9 cellular contexts compared by ENCODE assay signal in the genomic region with DNA sequence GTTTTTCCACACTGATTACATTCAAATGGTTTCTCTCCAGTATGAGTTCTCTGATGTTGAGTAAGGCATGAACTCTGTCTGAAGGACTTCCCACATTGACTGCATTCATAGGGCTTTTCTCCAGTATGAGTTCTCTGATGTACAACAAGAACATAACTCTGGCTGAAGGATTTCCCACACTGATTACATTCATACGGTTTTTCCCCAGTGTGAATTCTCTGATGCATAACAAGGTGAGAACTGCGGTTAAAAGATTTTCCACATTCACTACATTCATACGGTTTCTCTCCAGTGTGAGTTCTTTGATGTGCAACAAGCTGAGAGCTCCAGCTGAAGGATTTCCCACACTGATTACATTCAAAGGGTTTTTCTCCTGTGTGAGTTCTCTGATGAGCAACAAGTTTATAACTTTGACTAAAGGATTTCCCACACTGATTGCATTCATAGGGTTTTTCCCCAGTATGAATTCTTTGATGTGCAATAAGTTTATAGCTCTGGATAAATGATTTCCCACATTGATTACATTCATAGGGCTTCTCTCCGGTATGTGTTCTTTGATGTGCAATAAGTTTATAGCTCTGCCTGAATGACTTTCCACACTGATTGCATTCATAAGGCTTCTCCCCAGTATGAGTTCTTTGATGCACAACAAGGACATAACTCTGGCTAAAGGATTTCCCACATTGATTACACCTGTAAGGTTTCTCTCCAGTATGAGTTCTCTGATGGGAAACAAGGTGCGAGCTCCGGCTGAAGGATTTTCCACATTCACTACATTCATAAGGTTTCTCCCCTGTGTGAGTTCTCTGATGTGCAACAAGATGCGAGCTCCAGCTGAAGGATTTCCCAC. TPM values are rescaled to one million over a fixed set of nuclear protein-coding genes. Genes with fewer than 3 reads are reported as not detected.
DNase-seq lines count a peak whose midpoint lies in the region; ATAC-seq, FAIRE-seq and TF ChIP-seq lines count a peak whose summit lies in the region.
"Had no signal": no experiment of that assay in that cellular context is flagged by ENCODE, and none has a peak within 500 bp of the region (broad histone marks: within the 10 kb centered on the region; RNA-seq: fewer than 3 reads in every experiment).

No MANE protein-coding gene starts in this region.

- BruUV-seq in GM12878 (replicated peaks; lab: Mats Ljungman, UMichigan): TSS peak; percentile 20

- H3K9me3 ChIP-seq in GM12878 (replicated peaks; ENCODE audit: control insufficient read depth, insufficient read depth, low read length): peaks cover 56% of the 10 kb centered on the region
- H3K9me3 ChIP-seq in muscle layer of colon (ENCODE audit: low read length): peaks cover 97% of the 10 kb centered on the region

- H3K4me1 ChIP-seq in GM12878 (ENCODE audit: control insufficient read depth, insufficient read depth, low read length) (no peaks in the 10 kb centered on the region), muscle layer of colon (ENCODE audit: insufficient read depth, low read length) (no peaks in the 10 kb centered on the region)
- H3K4me1 ChIP-seq: left lung had no signal

- H3K27me3 ChIP-seq in GM12878 (replicated peaks in 1 of 2; ENCODE audit: control insufficient read depth in 2 of 2, insufficient read depth in 2 of 2, low read length in 1 of 2): no peaks in the 10 kb centered on the region
- no peaks in the 10 kb centered on the region for H3K27me3 ChIP-seq in muscle layer of colon (ENCODE audit: control insufficient read depth in 1 of 2, insufficient read depth in 2 of 2, low read length in 2 of 2)
- H3K27me3 ChIP-seq: left lung had no signal

- SMC1A ChIA-PET in GM12878 (lab: Charles Lee; ENCODE audit: uncharacterized antibody, unreplicated experiment): no interaction called here

- peaks cover 10 to 30% of the 10 kb centered on the region in 2 experiments for H3K36me3 ChIP-seq in GM12878 (ENCODE audit: control insufficient read depth in 2 of 2, insufficient read depth in 2 of 2, low read length in 1 of 2)
- peaks cover 47% of the 10 kb centered on the region for H3K36me3 ChIP-seq in muscle layer of colon (ENCODE audit: insufficient read depth, low read length)

- no peak overlapping the region for H3K4me3 ChIP-seq in GM12878
- H3K4me3 ChIP-seq in muscle layer of colon (ENCODE audit: low read depth in 1 of 2, low read length in 2 of 2): peak overlapping the region; percentile 4 to 22
- H3K4me3 ChIP-seq: left lung had no signal

- intact Hi-C loops in GM12878 (cut with micrococcal nuclease; ENCODE audit: unreplicated experiment): no loop called here

- POLR2A ChIA-PET in GM12878 (lab: Charles Lee): no interaction called here

- H3K9ac ChIP-seq in GM12878 (ENCODE audit: control insufficient read depth, insufficient read depth, low read length) (no peak overlapping the region), muscle layer of colon (ENCODE audit: low read length) (no peak overlapping the region)

- H3K79me2 ChIP-seq in GM12878 (ENCODE audit: control insufficient read depth, insufficient read depth, low read length): no peaks in the 10 kb centered on the region

- H3K27ac ChIP-seq in GM12878 (ENCODE audit: control insufficient read depth, insufficient read depth) (no peak overlapping the region), muscle layer of colon (ENCODE audit: low read depth, low read length) (no peak overlapping the region)
- H3K27ac ChIP-seq: left lung had no signal

- no peak overlapping the region for H3K4me2 ChIP-seq in GM12878 (ENCODE audit: control insufficient read depth, insufficient read depth)

- RAD21 ChIA-PET in GM12878 (lab: Charles Lee; ENCODE audit: unreplicated experiment): no interaction called here

- in situ Hi-C loops in GM12878 (cut with MboI): no loop called here

- H4K20me1 ChIP-seq in GM12878 (ENCODE audit: control insufficient read depth, insufficient read depth): no peaks in the 10 kb centered on the region

- no peak for TF ChIP-seq CTCF in GM12878 (IDR thresholded peaks at IDR 0.05 in 2 of 3, conservative IDR thresholded peaks at IDR 0.05 in 1 of 3; ENCODE audit: control insufficient read depth in 2 of 3, extremely low read depth in 1 of 3, insufficient read depth in 1 of 3, low read depth in 3 of 3, low read length in 3 of 3)

- CTCF ChIA-PET in GM12878 (lab: Yijun Ruan, JAX): no interaction called here

- TF ChIP-seq RAD21 in GM12878 (IDR thresholded peaks at IDR 0.05; ENCODE audit: insufficient read depth, low read depth, low read length): no peak

- FAIRE-seq in GM12878 (lab: Jason Lieb, UNC): no peak

- no peak for ATAC-seq in GM12878
- ATAC-seq in HG03469 (IDR thresholded peaks at IDR 0.05; ENCODE audit: unreplicated experiment): no peak
- ATAC-seq: left lung had no signal

- no peak overlapping the region for H2AFZ ChIP-seq in GM12878 (ENCODE audit: control insufficient read depth, low read depth, low read length)

- TF ChIP-seq EP300 in GM12878 (IDR thresholded peaks at IDR 0.05; ENCODE audit: borderline replicate concordance in 1 of 2, control insufficient read depth in 1 of 2, low read depth in 2 of 2, low read length in 2 of 2): no peak

- DNase-seq in NCI-H1436 (lab: John Stamatoyannopoulos, UW) (peak; percentile 5), NCI-H1436 treated with DMSO at 0.1 percent for 48 hours (lab: John Stamatoyannopoulos, UW) (no peak), LHCN-M2 (ENCODE audit: low read depth) (peak; percentile 34), GM12878 (ENCODE audit: low read depth, low spot score) (no peak), LoVo (ENCODE audit: low spot score) (no peak), C1 segment of cervical spinal cord (lab: John Stamatoyannopoulos, UW) (no peak)
- DNase-seq: left lung had no signal

- WGBS in GM12878 (ENCODE audit: insufficient coverage, insufficient replicate concordance, low lambda C conversion rate, missing lambda C conversion rate): 97% methylated on average over 7 of the region's 7 CpGs

- no peak for TF ChIP-seq POLR2A in GM12878 (IDR thresholded peaks at IDR 0.05; ENCODE audit: low read depth, low read length)

TF ChIP-seq in GM12878, 131 proteins besides CTCF, POLR2A, EP300 and RAD21 (continues in another document):
- peak; percentile 100 for TF ChIP-seq ZNF274 (IDR thresholded peaks at IDR 0.05; ENCODE audit: insufficient read depth, insufficient read length)

RNA-seq across cellular contexts. Expression of a gene that starts 23.5 kb away (rescaled TPM):
- total RNA-seq in LHCN-M2 (2014; rRNA removed) (13.9 and 15.7 TPM in 2 replicates), GM12878 (2014; rRNA removed) (6.7 and 7.7 TPM in 2 replicates), GM12878 (2014; rRNA removed; fragmentation: Illumina TruSeq; extraction: Trizol) (7.6 and 9.0 TPM in 2 replicates), GM12878 (2021) (8.9 TPM in 2 replicates)
- 2.0 TPM for polyA plus RNA-seq in LHCN-M2 (2012)
- total RNA-seq in GM12878 (2013; cell fraction: nucleolus; rRNA removed): 22.2 and 23.0 TPM in 2 replicates
- 3.1 TPM for polyA plus RNA-seq in GM12878 (2011; ENCODE audit: low read depth)
- polyA plus RNA-seq in GM12878 (2011; rRNA removed) (2.1 and 4.6 TPM in 2 replicates), GM12878 (2014; fragmentation: Illumina TruSeq; extraction: Trizol) (6.5 and 7.8 TPM in 2 replicates), GM12878 (2014; fragmentation: Nextera tagmentation; extraction: Ambion mirVana) (1 to 10 TPM; 1.6 to 3.1 TPM), GM12878 (2014; rRNA removed) (3.5 and 4.8 TPM in 2 replicates), GM12878 (2016; fragmentation: Nextera tagmentation; extraction: Ambion mirVana) (1 to 10 TPM; 5.5 TPM)
- 2.6 and 3.4 TPM in 2 replicates for polyA plus RNA-seq in GM12878 (2011; cell fraction: cytosol; rRNA removed)
- 4.2 and 6.6 TPM in 2 replicates for polyA plus RNA-seq in GM12878 (2011; cell fraction: nucleus; rRNA removed)
- polyA plus RNA-seq in GM12878 (2012): 4.9 and 5.0 TPM in 2 replicates
- polyA minus RNA-seq in GM12878 (2011; rRNA and poly(A)+ RNA removed): 3.4 and 5.6 TPM in 2 replicates
- 3.3 and 4.2 TPM in 2 replicates for polyA minus RNA-seq in GM12878 (2011; cell fraction: cytosol; rRNA and poly(A)+ RNA removed)
- 8.9 and 13.8 TPM in 2 replicates for polyA minus RNA-seq in GM12878 (2011; cell fraction: nucleus; rRNA and poly(A)+ RNA removed)

RNA-seq across cellular contexts. Expression of a gene that starts 28.5 kb away (rescaled TPM):
- total RNA-seq in LHCN-M2 (2014; rRNA removed): 3.2 and 3.4 TPM in 2 replicates
- 1.9 TPM for polyA plus RNA-seq in LHCN-M2 (2012)
- total RNA-seq in GM12878 (2013; cell fraction: nucleolus; rRNA removed): not detected in 2 replicates
- 0.11 and 0.23 TPM in 2 replicates for total RNA-seq in GM12878 (2014; rRNA removed)
- total RNA-seq in GM12878 (2014; rRNA removed; fragmentation: Illumina TruSeq; extraction: Trizol): 0.04 and 0.09 TPM in 2 replicates
- 0.05 and 0.15 TPM in 2 replicates for total RNA-seq in GM12878 (2021)
- polyA plus RNA-seq in GM12878 (2011; ENCODE audit: low read depth): 0.45 TPM
- 0.09 and 0.14 TPM in 2 replicates for polyA plus RNA-seq in GM12878 (2011; rRNA removed)
- polyA plus RNA-seq in GM12878 (2011; cell fraction: cytosol; rRNA removed): 0.01 and 0.18 TPM in 2 replicates
- 0.12 and 0.18 TPM in 2 replicates for polyA plus RNA-seq in GM12878 (2011; cell fraction: nucleus; rRNA removed)
- 0.22 and 0.77 TPM in 2 replicates for polyA plus RNA-seq in GM12878 (2012)
- polyA plus RNA-seq in GM12878 (2014; fragmentation: Illumina TruSeq; extraction: Trizol): 0.05 and 0.18 TPM in 2 replicates
- polyA plus RNA-seq in GM12878 (2014; fragmentation: Nextera tagmentation; extraction: Ambion mirVana): under 1 TPM in 1 of 2 experiments, not detected in 1; 0.07 TPM
- polyA plus RNA-seq in GM12878 (2014; rRNA removed): 0.04 and 0.37 TPM in 2 replicates
- polyA plus RNA-seq in GM12878 (2016; fragmentation: Nextera tagmentation; extraction: Ambion mirVana): under 1 TPM; 0.14 to 0.24 TPM
- polyA minus RNA-seq in GM12878 (2011; rRNA and poly(A)+ RNA removed): 0.15 TPM in 1 of 2 replicates, not detected in the other
- polyA minus RNA-seq in GM12878 (2011; cell fraction: cytosol; rRNA and poly(A)+ RNA removed): not detected in 2 replicates
- polyA minus RNA-seq in GM12878 (2011; cell fraction: nucleus; rRNA and poly(A)+ RNA removed): 0.12 TPM in 1 of 2 replicates, not detected in the other

RNA-seq across cellular contexts. Expression of a gene that starts 52.7 kb away (rescaled TPM):
- total RNA-seq in LHCN-M2 (2014; rRNA removed): not detected in 2 replicates
- polyA plus RNA-seq in LHCN-M2 (2012): not detected
- total RNA-seq in GM12878 (2013; cell fraction: nucleolus; rRNA removed): not detected in 2 replicates
- not detected in 2 replicates for total RNA-seq in GM12878 (2014; rRNA removed)
- total RNA-seq in GM12878 (2014; rRNA removed; fragmentation: Illumina TruSeq; extraction: Trizol): not detected in 2 replicates
- not detected in 2 replicates for total RNA-seq in GM12878 (2021)
- not detected for polyA plus RNA-seq in GM12878 (2011; ENCODE audit: low read depth)
- not detected in 2 replicates for polyA plus RNA-seq in GM12878 (2011; rRNA removed)
- not detected in 2 replicates for polyA plus RNA-seq in GM12878 (2011; cell fraction: cytosol; rRNA removed)
- polyA plus RNA-seq in GM12878 (2011; cell fraction: nucleus; rRNA removed): not detected in 2 replicates
- not detected in 2 replicates for polyA plus RNA-seq in GM12878 (2012)
- not detected in 2 replicates for polyA plus RNA-seq in GM12878 (2014; fragmentation: Illumina TruSeq; extraction: Trizol)
- polyA plus RNA-seq in GM12878 (2014; fragmentation: Nextera tagmentation; extraction: Ambion mirVana): not detected
- polyA plus RNA-seq in GM12878 (2014; rRNA removed): not detected in 2 replicates
- polyA plus RNA-seq in GM12878 (2016; fragmentation: Nextera tagmentation; extraction: Ambion mirVana): not detected
- polyA minus RNA-seq in GM12878 (2011; rRNA and poly(A)+ RNA removed): not detected in 2 replicates
- polyA minus RNA-seq in GM12878 (2011; cell fraction: cytosol; rRNA and poly(A)+ RNA removed): not detected in 2 replicates
- not detected in 2 replicates for polyA minus RNA-seq in GM12878 (2011; cell fraction: nucleus; rRNA and poly(A)+ RNA removed)
- total RNA-seq: left lung had no signal

Comparison
In these comparisons a context has a peak if more than half of its experiments do, and no peak if none do; other contexts are left out.
1. DNase-seq: peak in NCI-H1436 (single experiment) and LHCN-M2 (single experiment); none in NCI-H1436 treated with DMSO at 0.1 percent for 48 hours (single experiment), GM12878 (single experiment), LoVo (single experiment) and C1 segment of cervical spinal cord (0 of 14).